Comparison of ENCODE assay signal across 8 cellular contexts in genomic region chr16:67150833-67151396, GRCh38. TPM values are rescaled to one million over a fixed set of nuclear protein-coding genes. Genes with fewer than 3 reads are reported as not detected.
DNase-seq lines count a peak whose midpoint lies in the region; ATAC-seq, FAIRE-seq and TF ChIP-seq lines count a peak whose summit lies in the region.

B3GNT9 (minus strand) TSS chr16:67150998; CDS start chr16:67150485, 513 bp downstream.

- FAIRE-seq in kidney (lab: Jason Lieb, UNC): no peak

- intact Hi-C loops in kidney (cut with DNase I): no loop called here

- no peak for TF ChIP-seq CTCF in kidney (IDR thresholded peaks at IDR 0.05; ENCODE audit: borderline replicate concordance, extremely low read depth, insufficient read depth)

- H3K4me1 ChIP-seq in kidney (ENCODE audit: control insufficient read depth in 1 of 2, insufficient read depth in 1 of 2, low read depth in 1 of 2, low read length in 2 of 2): peaks cover 0 to 22% of the 10 kb centered on the region in 2 donors

- no peaks in the 10 kb centered on the region for H3K9me3 ChIP-seq in kidney (ENCODE audit: control insufficient read depth in 1 of 2, low read length in 2 of 2)

- H3K9ac ChIP-seq in kidney (ENCODE audit: low read length in 2 of 2): peak within 1 kb of the TSS; percentile 55 to 84

- peak; percentile 35 for DNase-seq in stimulated activated CD4-positive, alpha-beta T cell treated with anti-CD3 and anti-CD28 coated beads, Interleukin-1b, Interleukin-23, amount 100 ng/mL, for 48 hours
- DNase-seq in stimulated activated CD4-positive, alpha-beta T cell treated with anti-CD3 and anti-CD28 coated beads, Interleukin-2, amount 100 ng/mL, for 48 hours: no peak
- DNase-seq in RPMI8226 (peak; percentile 80), cerebellum (ENCODE audit: low spot score) (peak; percentile 55), kidney (peak; percentile 94)
- DNase-seq in stimulated activated CD8-positive, alpha-beta memory T cell treated with anti-CD3 and anti-CD28 coated beads, Interleukin-4, amount 100 ng/mL, for 48 hours: peak; percentile 67

- peak within 1 kb of the TSS; percentile 60 to 75 for H3K4me3 ChIP-seq in kidney (ENCODE audit: low read length in 2 of 2)

- ATAC-seq in HG02763 (IDR thresholded peaks at IDR 0.05; ENCODE audit: unreplicated experiment) (peak; percentile 43), HG03378 (IDR thresholded peaks at IDR 0.05; ENCODE audit: unreplicated experiment) (no peak)

- H3K36me3 ChIP-seq in kidney (ENCODE audit: control insufficient read depth in 1 of 2, insufficient read depth in 2 of 2, low read length in 2 of 2): peaks cover 8 to 13% of the 10 kb centered on the region in 2 donors

- H3K27ac ChIP-seq in kidney (ENCODE audit: low read depth in 2 of 2, low read length in 2 of 2): peak within 1 kb of the TSS; percentile 80 to 85

RNA-seq across cellular contexts. Expression of gene B3GNT9, which starts in this region (rescaled TPM):
- total RNA-seq in cerebellum: 1.7 TPM
- total RNA-seq in kidney: 16.7 TPM
- polyA plus RNA-seq in kidney (ENCODE audit: insufficient read depth, low read depth, low replicate concordance): 12.1 TPM

Comparison
In these comparisons a context has a peak if more than half of its experiments do, and no peak if none do; other contexts are left out.
1. DNase-seq: peak in stimulated activated CD4-positive, alpha-beta T cell treated with anti-CD3 and anti-CD28 coated beads, Interleukin-1b, Interleukin-23, amount 100 ng/mL, for 48 hours (single experiment), RPMI8226 (single experiment), cerebellum (single experiment), kidney (single experiment) and stimulated activated CD8-positive, alpha-beta memory T cell treated with anti-CD3 and anti-CD28 coated beads, Interleukin-4, amount 100 ng/mL, for 48 hours (single experiment); none in stimulated activated CD4-positive, alpha-beta T cell treated with anti-CD3 and anti-CD28 coated beads, Interleukin-2, amount 100 ng/mL, for 48 hours (0 of 2).